8 cellular contexts compared by ENCODE assay signal in genomic region chr5:176535655-176536131, GRCh38. TPM values are rescaled to one million over a fixed set of nuclear protein-coding genes. Genes with fewer than 3 reads are reported as not detected.
DNase-seq lines count a peak whose midpoint lies in the region; ATAC-seq and TF ChIP-seq lines count a peak whose summit lies in the region.

No MANE protein-coding gene starts in this region.

- no peak for DNase-seq in heart right ventricle
- DNase-seq in left cardiac atrium, result no peak
- DNase-seq in activated effector memory CD4-positive, alpha-beta T cell treated with anti-CD3 and anti-CD28 coated beads, Interleukin-2, amount 50 U/mL, for 16 hours, result peak; percentile 67
- DNase-seq in islet precursor cell, result peak; percentile 59
- no peak for DNase-seq in substantia nigra (lab: John Stamatoyannopoulos, UW)
- DNase-seq in MV-4-11 (lab: John Stamatoyannopoulos, UW), result no peak
- no peak for DNase-seq in HT-29 (ENCODE audit: low spot score)

- H3K9me3 ChIP-seq in heart right ventricle, result no peaks in the 10 kb centered on the region

- intact Hi-C loops in heart right ventricle (cut with DNase I), result loop anchor here in 6 of 10 donors (2.0 to 10.0 kb wide), 4 partner anchors 87 to 151 kb away; partner anchors contain the start of genes CLTB (in 5 of the 6), FAF2 (in 3 of the 6), HIGD2A (in 1 of the 6) and NOP16 (in 1 of the 6)
- intact Hi-C loops in left cardiac atrium (cut with DNase I), result no loop called here

- no peaks in the 10 kb centered on the region for H3K27me3 ChIP-seq in heart right ventricle

- H3K36me3 ChIP-seq in heart right ventricle, result peaks cover 0 to 16% (median 6%) of the 10 kb centered on the region in 9 donors

- H3K4me1 ChIP-seq in heart right ventricle, result peaks cover 24 to 80% (median 69%) of the 10 kb centered on the region in 9 donors

- no peak for TF ChIP-seq POLR2A in GM18505 (IDR thresholded peaks at IDR 0.05; ENCODE audit: borderline replicate concordance, extremely low read depth, insufficient read depth, insufficient read length)

- WGBS in heart right ventricle, 2 donors, result 4 to 5% methylated on average over 10 of the region's 10 CpGs

- ATAC-seq in heart right ventricle, result no peak
- ATAC-seq in left cardiac atrium, result no peak
- ATAC-seq in GM18505 (IDR thresholded peaks at IDR 0.05; ENCODE audit: unreplicated experiment), result no peak

- H3K27ac ChIP-seq in heart right ventricle (peak overlapping the region; percentile 90 to 100 (median 97)), substantia nigra (ENCODE audit: low read depth, low read length, poor library complexity, severe bottlenecking) (peak overlapping the region; percentile 99)

- peak overlapping the region; percentile 51 to 96 (median 84) for H3K4me3 ChIP-seq in heart right ventricle

- TF ChIP-seq CTCF in heart right ventricle (IDR thresholded peaks at IDR 0.05), result no peak

RNA-seq across cellular contexts. Expression of gene RNF44, which starts 1.5 kb away (rescaled TPM):
- total RNA-seq in heart right ventricle (10 to 100 TPM; 18.1 to 31.1 (median 21.5) TPM), left cardiac atrium (10 to 100 TPM; 24.5 to 26.6 TPM)
- 10 to 100 TPM in 1 of 2 donors, 1 to 10 TPM in 1; 7.9 to 21.9 TPM for polyA plus RNA-seq in heart right ventricle
- total RNA-seq in HT-29 (2014; rRNA removed; shearing (Covaris generic)), result 42.3 and 55.0 TPM in 2 replicates

RNA-seq across cellular contexts. Expression of gene CDHR2, which starts 13.4 kb away (rescaled TPM):
- under 1 TPM in 2 of 10 donors, not detected in 8; 0.19 to 0.22 TPM for total RNA-seq in heart right ventricle
- under 1 TPM in 1 of 2 donors, not detected in 1; 0.03 TPM for polyA plus RNA-seq in heart right ventricle
- total RNA-seq in left cardiac atrium, result under 1 TPM; 0.29 TPM
- total RNA-seq in HT-29 (2014; rRNA removed; shearing (Covaris generic)), result 0.16 and 0.20 TPM in 2 replicates

Comparison
In these comparisons a context has a peak if more than half of its experiments do, and no peak if none do; other contexts are left out.
1. intact Hi-C loops: an anchor here in heart right ventricle (2.0 to 10.0 kb wide); none called in left cardiac atrium.
2. DNase-seq: peak in activated effector memory CD4-positive, alpha-beta T cell treated with anti-CD3 and anti-CD28 coated beads, Interleukin-2, amount 50 U/mL, for 16 hours (single experiment) and islet precursor cell (single experiment); none in heart right ventricle (0 of 2), left cardiac atrium (single experiment), substantia nigra (0 of 49), MV-4-11 (single experiment) and HT-29 (single experiment).